22 cellular contexts compared by ENCODE assay signal in genomic region chr3:188869628-188870027, GRCh38.
"Had no signal": no experiment of that assay in that cellular context is flagged by ENCODE, and none has a peak within 500 bp of the region (broad histone marks: within the 10 kb centered on the region; RNA-seq: fewer than 3 reads in every experiment).

No MANE protein-coding gene starts in this region.

- H3K27ac ChIP-seq: ascending aorta, coronary artery, foreskin keratinocyte, left ventricle myocardium inferior, parathyroid adenoma, right lobe of liver, skin epidermis, tibial artery, WERI-Rb-1 had no signal

- DNase-seq: activated CD4-positive, alpha-beta T cell treated with anti-CD3 and anti-CD28 coated beads, Interleukin-2, amount 10 ng/mL, durations not matched to agents 7 days and 5 days; activated CD4-positive, CD25-positive, alpha-beta regulatory T cell treated with anti-CD3 and anti-CD28 coated beads, Interleukin-2, amount 50 U/mL, for 72 hours; activated CD8-positive, alpha-beta T cell treated with anti-CD3 and anti-CD28 coated beads, Interleukin-2, amount 10 ng/mL, durations not matched to agents 7 days and 5 days; activated gamma-delta T cell treated with Interleukin-2 at 50 U/mL for 16 hours; erythroblast; foreskin keratinocyte; kidney; left ventricle myocardium inferior; nucleus accumbens; right lobe of liver; stimulated activated CD4-positive, alpha-beta T cell treated with anti-CD3 and anti-CD28 coated beads, Interleukin-1b, Interleukin-23, amount 100 ng/mL, for 48 hours; substantia nigra; tibial artery; WERI-Rb-1 had no signal

- H3K4me1 Mint-ChIP-seq: activated CD4-positive, alpha-beta T cell treated with anti-CD3 and anti-CD28 coated beads, Interleukin-2, amount 10 ng/mL, durations not matched to agents 7 days and 5 days had no signal

- H3K27me3 Mint-ChIP-seq: activated CD4-positive, alpha-beta T cell treated with anti-CD3 and anti-CD28 coated beads, Interleukin-2, amount 10 ng/mL, durations not matched to agents 7 days and 5 days; stimulated activated naive CD8-positive, alpha-beta T cell treated with anti-CD3 and anti-CD28 coated beads, Interleukin-15, Interleukin-2, amounts not matched to agents 100 ng/mL and 50 ng/mL, for 24 hours had no signal

- H3K27me3 ChIP-seq: ascending aorta, foreskin keratinocyte, right lobe of liver, tibial artery had no signal

- H3K79me2 ChIP-seq: parathyroid adenoma had no signal

- FAIRE-seq: bronchial epithelial cell, endometrium, kidney had no signal

- H3K9me3 Mint-ChIP-seq: activated CD4-positive, alpha-beta T cell treated with anti-CD3 and anti-CD28 coated beads, Interleukin-2, amount 10 ng/mL, durations not matched to agents 7 days and 5 days; activated naive CD4-positive, alpha-beta T cell treated with anti-CD3 and anti-CD28 coated beads, Interleukin-2, amount 50 U/mL, for 72 hours; stimulated activated naive CD8-positive, alpha-beta T cell treated with anti-CD3 and anti-CD28 coated beads, Interleukin-15, Interleukin-2, amounts not matched to agents 100 ng/mL and 50 ng/mL, for 24 hours had no signal

- H3K9me3 ChIP-seq: ascending aorta, left ventricle myocardium inferior, right lobe of liver, tibial artery had no signal

- H3K4me3 ChIP-seq: ascending aorta, coronary artery, left ventricle myocardium inferior, right lobe of liver, skin epidermis, tibial artery had no signal

- H3K4me1 ChIP-seq: foreskin keratinocyte, parathyroid adenoma, right lobe of liver had no signal

- H3K36me3 ChIP-seq: WERI-Rb-1 had no signal

- H3K4me3 Mint-ChIP-seq: activated CD4-positive, alpha-beta T cell treated with anti-CD3 and anti-CD28 coated beads, Interleukin-2, amount 10 ng/mL, durations not matched to agents 7 days and 5 days; activated CD8-positive, alpha-beta T cell treated with anti-CD3 and anti-CD28 coated beads, Interleukin-2, amount 10 ng/mL, durations not matched to agents 7 days and 5 days; stimulated activated naive CD8-positive, alpha-beta T cell treated with anti-CD3 and anti-CD28 coated beads, Interleukin-15, Interleukin-2, amounts not matched to agents 100 ng/mL and 50 ng/mL, for 24 hours had no signal

- H2AFZ ChIP-seq: parathyroid adenoma had no signal

- H3K9ac ChIP-seq: parathyroid adenoma had no signal

- H3K27ac Mint-ChIP-seq: activated CD4-positive, alpha-beta T cell treated with anti-CD3 and anti-CD28 coated beads, Interleukin-2, amount 10 ng/mL, durations not matched to agents 7 days and 5 days; activated CD8-positive, alpha-beta T cell treated with anti-CD3 and anti-CD28 coated beads, Interleukin-2, amount 10 ng/mL, durations not matched to agents 7 days and 5 days; activated naive CD4-positive, alpha-beta T cell treated with anti-CD3 and anti-CD28 coated beads, Interleukin-2, amount 50 U/mL, for 72 hours; stimulated activated naive CD8-positive, alpha-beta T cell treated with anti-CD3 and anti-CD28 coated beads, Interleukin-15, Interleukin-2, amounts not matched to agents 100 ng/mL and 50 ng/mL, for 24 hours had no signal

- ATAC-seq: activated CD8-positive, alpha-beta T cell treated with anti-CD3 and anti-CD28 coated beads, Interleukin-2, amount 10 ng/mL, durations not matched to agents 7 days and 5 days; activated naive CD4-positive, alpha-beta T cell treated with anti-CD3 and anti-CD28 coated beads, Interleukin-2, amount 50 U/mL, for 72 hours; foreskin keratinocyte had no signal
